9 cellular contexts compared by ENCODE assay signal in genomic region chr5:94613583-94613982, GRCh38. TPM values are rescaled to one million over a fixed set of nuclear protein-coding genes. Genes with fewer than 3 reads are reported as not detected.
DNase-seq lines count a peak whose midpoint lies in the region; FAIRE-seq and TF ChIP-seq lines count a peak whose summit lies in the region.
"Had no signal": no experiment of that assay in that cellular context is flagged by ENCODE, and none has a peak within 500 bp of the region (broad histone marks: within the 10 kb centered on the region; RNA-seq: fewer than 3 reads in every experiment).

No MANE protein-coding gene starts in this region.

- whole genome bisulfite sequencing in smooth muscle cell (ENCODE audit: low lambda C conversion rate), result 77% methylated on average over 2 of the region's 2 CpGs

- H4K20me1 ChIP-seq in smooth muscle cell (ENCODE audit: low read depth), result no peaks in the 10 kb centered on the region

- H3K27ac Mint-ChIP-seq in endothelial cell (ENCODE audit: unreplicated experiment), result no peak overlapping the region

- H3K4me3 ChIP-seq in dorsolateral prefrontal cortex, result no peak overlapping the region
- H3K4me3 ChIP-seq in smooth muscle cell, result no peak overlapping the region

- no peak overlapping the region for H3K4me3 Mint-ChIP-seq in endothelial cell (ENCODE audit: unreplicated experiment)

- H3K79me2 ChIP-seq in smooth muscle cell (ENCODE audit: low read depth), result peaks cover 17% of the 10 kb centered on the region

- FAIRE-seq in A204.1 (lab: Jason Lieb, UNC), result peak; percentile 53

- no peaks in the 10 kb centered on the region for H3K4me1 Mint-ChIP-seq in endothelial cell (ENCODE audit: unreplicated experiment)

- TF ChIP-seq CTCF in GM10266 (IDR thresholded peaks at IDR 0.05; ENCODE audit: control insufficient read depth, insufficient read depth, low read depth, missing control alignments) (peak; percentile 4), endothelial cell (IDR thresholded peaks at IDR 0.05; ENCODE audit: unreplicated experiment) (no peak), dorsolateral prefrontal cortex (IDR thresholded peaks at IDR 0.05 in 54 of 56, conservative IDR thresholded peaks at IDR 0.05 in 2 of 56; ENCODE audit: low read depth in 1 of 56, partially characterized antibody in 56 of 56) (peak in 2 of 56 donors; percentile 10 to 14), smooth muscle cell (IDR thresholded peaks at IDR 0.05; ENCODE audit: borderline replicate concordance, insufficient read depth, poor library complexity, severe bottlenecking) (no peak)

- no peaks in the 10 kb centered on the region for H3K36me3 ChIP-seq in smooth muscle cell (ENCODE audit: low read depth)

- no peak for DNase-seq in GM10266 (ENCODE audit: extremely low spot score)
- peak; percentile 14 to 49 for DNase-seq in NCI-H446 (lab: John Stamatoyannopoulos, UW)
- peak; percentile 19 for DNase-seq in endothelial cell (ENCODE audit: low spot score)
- DNase-seq in dorsolateral prefrontal cortex, result no peak
- DNase-seq in NCI-H128 (lab: John Stamatoyannopoulos, UW; ENCODE audit: unreplicated experiment), result no peak
- no peak for DNase-seq in activated CD4-positive, CD25-positive, alpha-beta regulatory T cell treated with anti-CD3 and anti-CD28 coated beads, Interleukin-2, amount 50 U/mL, for 72 hours
- DNase-seq in smooth muscle cell (lab: John Stamatoyannopoulos, UW; ENCODE audit: unreplicated experiment), result no peak
- DNase-seq: NCI-H2107 had no signal

- peaks cover 12% of the 10 kb centered on the region for H3K4me1 ChIP-seq in smooth muscle cell (ENCODE audit: low read depth)

- peaks cover 4% of the 10 kb centered on the region for H3F3A ChIP-seq in smooth muscle cell (ENCODE audit: low read depth)

- peak overlapping the region in 1 of 59 donors; percentile 66 for H3K27ac ChIP-seq in dorsolateral prefrontal cortex
- no peak overlapping the region for H3K27ac ChIP-seq in smooth muscle cell (ENCODE audit: low read depth)

- no peaks in the 10 kb centered on the region for H3K36me3 Mint-ChIP-seq in endothelial cell (ENCODE audit: low read depth, unreplicated experiment)

- peaks cover 3% of the 10 kb centered on the region for H3K27me3 Mint-ChIP-seq in endothelial cell (ENCODE audit: unreplicated experiment)

- no peaks in the 10 kb centered on the region for H3K9me3 Mint-ChIP-seq in endothelial cell (ENCODE audit: unreplicated experiment)

- no peak overlapping the region for H2AFZ ChIP-seq in smooth muscle cell (ENCODE audit: low read depth)

- H3K4me2 ChIP-seq in smooth muscle cell, result no peak overlapping the region

- no peaks in the 10 kb centered on the region for H3K9me3 ChIP-seq in smooth muscle cell (replicated peaks; ENCODE audit: low read depth)

- intact Hi-C loops in dorsolateral prefrontal cortex (cut with DNase I), result no loop called here

- H3K9ac ChIP-seq in smooth muscle cell (ENCODE audit: low read depth), result no peak overlapping the region

- H3K27me3 ChIP-seq in dorsolateral prefrontal cortex, result no peaks in the 10 kb centered on the region
- no peaks in the 10 kb centered on the region for H3K27me3 ChIP-seq in smooth muscle cell (ENCODE audit: low read depth)

RNA-seq across cellular contexts. Expression of gene KIAA0825, which starts 4.8 kb away (rescaled TPM):
- total RNA-seq in endothelial cell (ENCODE audit: unreplicated experiment) (2.0 TPM), dorsolateral prefrontal cortex (10 to 100 TPM in 92 of 120 experiments, 1 to 10 TPM in 28; 5.8 to 16.2 (median 11.8) TPM), smooth muscle cell (3.1 and 9.1 TPM in 2 replicates)
- 1.3 and 1.4 TPM in 2 replicates for polyA plus RNA-seq in smooth muscle cell

RNA-seq across cellular contexts. Expression of gene SLF1, which starts 4.9 kb away (rescaled TPM):
- total RNA-seq in endothelial cell (ENCODE audit: unreplicated experiment) (4.6 TPM), dorsolateral prefrontal cortex (10 to 100 TPM; 10.8 to 36.5 (median 21.9) TPM), smooth muscle cell (9.6 and 10.8 TPM in 2 replicates)
- 5.3 and 6.3 TPM in 2 replicates for polyA plus RNA-seq in smooth muscle cell

Comparison
In these comparisons a context has a peak if more than half of its experiments do, and no peak if none do; other contexts are left out.
1. DNase-seq: peak in NCI-H446 (2 of 2) and endothelial cell (single experiment); none in GM10266 (single experiment), dorsolateral prefrontal cortex (0 of 10), NCI-H128 (single experiment), activated CD4-positive, CD25-positive, alpha-beta regulatory T cell treated with anti-CD3 and anti-CD28 coated beads, Interleukin-2, amount 50 U/mL, for 72 hours (single experiment) and smooth muscle cell (single experiment).